Comparison of ENCODE assay signal across 8 cellular contexts in genomic region chr1:153538315-153538821, GRCh38. TPM values are rescaled to one million over a fixed set of nuclear protein-coding genes. Genes with fewer than 3 reads are reported as not detected.
DNase-seq lines count a peak whose midpoint lies in the region; ATAC-seq and TF ChIP-seq lines count a peak whose summit lies in the region.

No MANE protein-coding gene starts in this region.

- H3K56ac ChIP-seq in mesendoderm (ENCODE audit: low read length), result peak overlapping the region; percentile 81

- H4K5ac ChIP-seq in mesendoderm (ENCODE audit: low read length), result no peak overlapping the region

- no peak overlapping the region for H2BK120ac ChIP-seq in mesendoderm (ENCODE audit: low read depth, low read length)

- no peaks in the 10 kb centered on the region for H3K79me2 ChIP-seq in mesendoderm (ENCODE audit: control insufficient read depth, insufficient read depth, low read length)

- no peaks in the 10 kb centered on the region for H3K9me3 Mint-ChIP-seq in activated T-helper 1 cell treated with anti-CD3 and anti-CD28 coated beads, Interleukin-12 subunit alpha, Interleukin-12 subunit beta, Interleukin-2, Interleukin-4 antibody, amounts not matched to agents 30 ng/mL and 10 ng/mL and 1 ng/mL, durations not matched to agents 14 hours and 24 hours and 36 hours
- H3K9me3 Mint-ChIP-seq in chondrocyte (ENCODE audit: low read depth), result no peaks in the 10 kb centered on the region

- no peak overlapping the region for H3K23ac ChIP-seq in mesendoderm (ENCODE audit: low read length)

- H3K27me3 Mint-ChIP-seq in activated T-helper 1 cell treated with anti-CD3 and anti-CD28 coated beads, Interleukin-12 subunit alpha, Interleukin-12 subunit beta, Interleukin-2, Interleukin-4 antibody, amounts not matched to agents 30 ng/mL and 10 ng/mL and 1 ng/mL, durations not matched to agents 14 hours and 24 hours and 36 hours (ENCODE audit: insufficient read depth), result no peaks in the 10 kb centered on the region
- no peaks in the 10 kb centered on the region for H3K27me3 Mint-ChIP-seq in chondrocyte (ENCODE audit: low read depth)

- H3K9ac ChIP-seq in mesendoderm (ENCODE audit: low read length), result peak overlapping the region; percentile 44

- no peak overlapping the region for H3K18ac ChIP-seq in mesendoderm (ENCODE audit: low read length)

- peak overlapping the region; percentile 65 for H2BK5ac ChIP-seq in mesendoderm (ENCODE audit: low read length)

- peaks cover 27% of the 10 kb centered on the region for H3K36me3 Mint-ChIP-seq in activated T-helper 1 cell treated with anti-CD3 and anti-CD28 coated beads, Interleukin-12 subunit alpha, Interleukin-12 subunit beta, Interleukin-2, Interleukin-4 antibody, amounts not matched to agents 30 ng/mL and 10 ng/mL and 1 ng/mL, durations not matched to agents 14 hours and 24 hours and 36 hours (ENCODE audit: low read depth)
- H3K36me3 Mint-ChIP-seq in chondrocyte (ENCODE audit: low read depth), result no peaks in the 10 kb centered on the region

- no peak overlapping the region for H2AK5ac ChIP-seq in mesendoderm (ENCODE audit: low read length)

- peaks cover 71% of the 10 kb centered on the region for H3K4me1 Mint-ChIP-seq in activated T-helper 1 cell treated with anti-CD3 and anti-CD28 coated beads, Interleukin-12 subunit alpha, Interleukin-12 subunit beta, Interleukin-2, Interleukin-4 antibody, amounts not matched to agents 30 ng/mL and 10 ng/mL and 1 ng/mL, durations not matched to agents 14 hours and 24 hours and 36 hours (ENCODE audit: low read depth)
- H3K4me1 Mint-ChIP-seq in chondrocyte (ENCODE audit: low read depth), result peaks cover 54% of the 10 kb centered on the region

- no peak overlapping the region for H2BK15ac ChIP-seq in mesendoderm (replicated peaks; ENCODE audit: low read depth)

- WGBS in mesendoderm (ENCODE audit: extremely low coverage, insufficient coverage, low lambda C conversion rate), result no CpG with 5 or more reads among the region's 6 CpGs

- no peaks in the 10 kb centered on the region for H3K36me3 ChIP-seq in mesendoderm (ENCODE audit: control insufficient read depth, insufficient read depth, low read length)

- H3K4me1 ChIP-seq in mesendoderm (ENCODE audit: control insufficient read depth, low read depth, low read length), result peaks cover 2% of the 10 kb centered on the region

- H3K27ac Mint-ChIP-seq in activated T-helper 1 cell treated with anti-CD3 and anti-CD28 coated beads, Interleukin-12 subunit alpha, Interleukin-12 subunit beta, Interleukin-2, Interleukin-4 antibody, amounts not matched to agents 30 ng/mL and 10 ng/mL and 1 ng/mL, durations not matched to agents 14 hours and 24 hours and 36 hours, result peak overlapping the region; percentile 29
- no peak overlapping the region for H3K27ac Mint-ChIP-seq in chondrocyte (ENCODE audit: unreplicated experiment)

- no peak overlapping the region for H3K4ac ChIP-seq in mesendoderm (ENCODE audit: low read depth, low read length)

- no peak for ATAC-seq in HG03039 (IDR thresholded peaks at IDR 0.05; ENCODE audit: unreplicated experiment)

- peak overlapping the region; percentile 53 for H3K4me3 Mint-ChIP-seq in activated T-helper 1 cell treated with anti-CD3 and anti-CD28 coated beads, Interleukin-12 subunit alpha, Interleukin-12 subunit beta, Interleukin-2, Interleukin-4 antibody, amounts not matched to agents 30 ng/mL and 10 ng/mL and 1 ng/mL, durations not matched to agents 14 hours and 24 hours and 36 hours
- no peak overlapping the region for H3K4me3 Mint-ChIP-seq in chondrocyte (ENCODE audit: unreplicated experiment)

- no peak overlapping the region for H3K27ac ChIP-seq in mesendoderm (ENCODE audit: low read depth, low read length)

- H3K4me2 ChIP-seq in mesendoderm (ENCODE audit: low read length), result no peak overlapping the region

- intact Hi-C loops in activated T-helper 1 cell treated with anti-CD3 and anti-CD28 coated beads, Interleukin-12 subunit alpha, Interleukin-12 subunit beta, Interleukin-2, Interleukin-4 antibody, amounts not matched to agents 30 ng/mL and 10 ng/mL and 1 ng/mL, durations not matched to agents 14 hours and 24 hours and 36 hours (cut with micrococcal nuclease), result no loop called here

- no peak overlapping the region for H3K4me3 ChIP-seq in mesendoderm (ENCODE audit: low read length)

- H3K27me3 ChIP-seq in mesendoderm (ENCODE audit: insufficient read depth, low read length, poor library complexity), result no peaks in the 10 kb centered on the region

- H4K8ac ChIP-seq in mesendoderm (ENCODE audit: low read depth, low read length), result no peak overlapping the region

- peak; percentile 73 for DNase-seq in DMS 273 treated with DMSO at 0.1 percent for 48 hours (lab: John Stamatoyannopoulos, UW)
- DNase-seq in NCI-H1436 treated with DMSO at 0.1 percent for 48 hours (lab: John Stamatoyannopoulos, UW), result peak; percentile 39
- no peak for DNase-seq in activated T-helper 1 cell treated with anti-CD3 and anti-CD28 coated beads, Interleukin-12 subunit alpha, Interleukin-12 subunit beta, Interleukin-2, Interleukin-4 antibody, amounts not matched to agents 30 ng/mL and 10 ng/mL and 1 ng/mL, durations not matched to agents 14 hours and 24 hours and 36 hours (ENCODE audit: low spot score)
- peak; percentile 89 for DNase-seq in mesendoderm
- DNase-seq in amniotic stem cell (lab: John Stamatoyannopoulos, UW), result no peak
- DNase-seq in COLO829 (ENCODE audit: low spot score), result no peak
- no peak for DNase-seq in chondrocyte (ENCODE audit: low spot score)

- no peaks in the 10 kb centered on the region for H3K79me1 ChIP-seq in mesendoderm (ENCODE audit: low read length)

- no peak for TF ChIP-seq CTCF in chondrocyte (IDR thresholded peaks at IDR 0.05)

RNA-seq across cellular contexts. Expression of gene S100A5, which starts 2.4 kb away (rescaled TPM):
- 1.3 and 1.6 TPM in 2 replicates for total RNA-seq in activated T-helper 1 cell treated with anti-CD3 and anti-CD28 coated beads, Interleukin-12 subunit alpha, Interleukin-12 subunit beta, Interleukin-2, Interleukin-4 antibody, amounts not matched to agents 30 ng/mL and 10 ng/mL and 1 ng/mL, durations not matched to agents 14 hours and 24 hours and 36 hours
- polyA plus RNA-seq in mesendoderm (2013, experiment 1 of 2), result not detected
- polyA plus RNA-seq in mesendoderm (2013, experiment 2 of 2), result not detected
- 0.47 to 0.94 TPM in 2 of 3 replicates, not detected in the other for total RNA-seq in chondrocyte

RNA-seq across cellular contexts. Expression of gene S100A6, which starts 2.6 kb away (rescaled TPM):
- total RNA-seq in activated T-helper 1 cell treated with anti-CD3 and anti-CD28 coated beads, Interleukin-12 subunit alpha, Interleukin-12 subunit beta, Interleukin-2, Interleukin-4 antibody, amounts not matched to agents 30 ng/mL and 10 ng/mL and 1 ng/mL, durations not matched to agents 14 hours and 24 hours and 36 hours, result 154 and 159 TPM in 2 replicates
- 11.6 TPM for polyA plus RNA-seq in mesendoderm (2013, experiment 1 of 2)
- polyA plus RNA-seq in mesendoderm (2013, experiment 2 of 2), result 10.1 TPM
- 1.4 to 12.1 TPM (median 10.9 TPM) in 3 replicates for total RNA-seq in chondrocyte

RNA-seq across cellular contexts. Expression of gene S100A4, which starts 7.2 kb away (rescaled TPM):
- 165 and 167 TPM in 2 replicates for total RNA-seq in activated T-helper 1 cell treated with anti-CD3 and anti-CD28 coated beads, Interleukin-12 subunit alpha, Interleukin-12 subunit beta, Interleukin-2, Interleukin-4 antibody, amounts not matched to agents 30 ng/mL and 10 ng/mL and 1 ng/mL, durations not matched to agents 14 hours and 24 hours and 36 hours
- polyA plus RNA-seq in mesendoderm (2013, experiment 1 of 2), result 19.8 TPM
- polyA plus RNA-seq in mesendoderm (2013, experiment 2 of 2), result 20.5 TPM
- 331 to 404 TPM (median 388 TPM) in 3 replicates for total RNA-seq in chondrocyte

RNA-seq across cellular contexts. Expression of gene S100A3, which starts 10.7 kb away (rescaled TPM):
- total RNA-seq in activated T-helper 1 cell treated with anti-CD3 and anti-CD28 coated beads, Interleukin-12 subunit alpha, Interleukin-12 subunit beta, Interleukin-2, Interleukin-4 antibody, amounts not matched to agents 30 ng/mL and 10 ng/mL and 1 ng/mL, durations not matched to agents 14 hours and 24 hours and 36 hours, result not detected in 2 replicates
- 0.48 TPM for polyA plus RNA-seq in mesendoderm (2013, experiment 1 of 2)
- polyA plus RNA-seq in mesendoderm (2013, experiment 2 of 2), result 0.55 TPM
- total RNA-seq in chondrocyte, result 6.5 to 10.8 TPM (median 8.7 TPM) in 3 replicates

RNA-seq across cellular contexts. Expression of gene S100A2, which starts 27.3 kb away (rescaled TPM):
- total RNA-seq in activated T-helper 1 cell treated with anti-CD3 and anti-CD28 coated beads, Interleukin-12 subunit alpha, Interleukin-12 subunit beta, Interleukin-2, Interleukin-4 antibody, amounts not matched to agents 30 ng/mL and 10 ng/mL and 1 ng/mL, durations not matched to agents 14 hours and 24 hours and 36 hours, result 0.21 and 1.1 TPM in 2 replicates
- 1.9 TPM for polyA plus RNA-seq in mesendoderm (2013, experiment 1 of 2)
- 2.1 TPM for polyA plus RNA-seq in mesendoderm (2013, experiment 2 of 2)
- total RNA-seq in chondrocyte, result 15.4 to 22.2 TPM (median 18.9 TPM) in 3 replicates

Comparison
In these comparisons a context has a peak if more than half of its experiments do, and no peak if none do; other contexts are left out.
1. DNase-seq: peak in DMS 273 treated with DMSO at 0.1 percent for 48 hours (single experiment), NCI-H1436 treated with DMSO at 0.1 percent for 48 hours (single experiment) and mesendoderm (single experiment); none in activated T-helper 1 cell treated with anti-CD3 and anti-CD28 coated beads, Interleukin-12 subunit alpha, Interleukin-12 subunit beta, Interleukin-2, Interleukin-4 antibody, amounts not matched to agents 30 ng/mL and 10 ng/mL and 1 ng/mL, durations not matched to agents 14 hours and 24 hours and 36 hours (single experiment), amniotic stem cell (single experiment), COLO829 (single experiment) and chondrocyte (single experiment).
2. RNA of gene S100A6, which starts 2.6 kb away (total RNA-seq): 154 to 159 TPM in activated T-helper 1 cell treated with anti-CD3 and anti-CD28 coated beads, Interleukin-12 subunit alpha, Interleukin-12 subunit beta, Interleukin-2, Interleukin-4 antibody, amounts not matched to agents 30 ng/mL and 10 ng/mL and 1 ng/mL, durations not matched to agents 14 hours and 24 hours and 36 hours; 1.4 to 12.1 TPM in chondrocyte; every median in the first group is over 10 times any median in the second.